Comparison of ENCODE assay signal across 13 cellular contexts in genomic region chr4:184644553-184645307, GRCh38. TPM values are rescaled to one million over a fixed set of nuclear protein-coding genes. Genes with fewer than 3 reads are reported as not detected.
DNase-seq lines count a peak whose midpoint lies in the region; ATAC-seq, FAIRE-seq and TF ChIP-seq lines count a peak whose summit lies in the region.
"Had no signal": no experiment of that assay in that cellular context is flagged by ENCODE, and none has a peak within 500 bp of the region (broad histone marks: within the 10 kb centered on the region; RNA-seq: fewer than 3 reads in every experiment).

No MANE protein-coding gene starts in this region.

- TF ChIP-seq EP300 in HepG2 (IDR thresholded peaks at IDR 0.05; ENCODE audit: low read depth in 2 of 2, low read length in 2 of 2) (no peak), HepG2 (CRISPR knock-in tag; IDR thresholded peaks at IDR 0.05; ENCODE audit: borderline replicate concordance) (no peak)

- H3K9ac ChIP-seq in HepG2 (ENCODE audit: insufficient read depth, low read depth, low read length), result no peak overlapping the region

- no peaks in the 10 kb centered on the region; a peak in 2 of 5 replicates for H3K36me3 ChIP-seq in HepG2 (replicated peaks in 1 of 2; ENCODE audit: control insufficient read depth in 1 of 2, insufficient read depth in 2 of 2, low read length in 2 of 2)
- H3K36me3 ChIP-seq in right lobe of liver, result no peaks in the 10 kb centered on the region

- H3K4me1 Mint-ChIP-seq in T-cell (peaks cover 72 to 74% (median 73%) of the 10 kb centered on the region in 3 donors), type B pancreatic cell (ENCODE audit: unreplicated experiment) (peaks cover 36% of the 10 kb centered on the region)

- H3K9me3 Mint-ChIP-seq in T-cell (no peaks in the 10 kb centered on the region), type B pancreatic cell (no peaks in the 10 kb centered on the region)

- POLR2A ChIA-PET in HepG2 (lab: Yijun Ruan, JAX) (no interaction called here), T-cell (lab: Charles Lee) (no interaction called here), RWPE1 (lab: Yijun Ruan, JAX; ENCODE audit: low non-redundant PET) (no interaction called here)

- peaks cover 31% of the 10 kb centered on the region for H3K36me3 Mint-ChIP-seq in T-cell
- peaks cover 27% of the 10 kb centered on the region for H3K36me3 Mint-ChIP-seq in type B pancreatic cell

- H2AFZ ChIP-seq in HepG2 (ENCODE audit: low read length), result no peak overlapping the region

- TF ChIP-seq CTCF in HepG2 (CRISPR knock-in tag; IDR thresholded peaks at IDR 0.05) (no peak), right lobe of liver (IDR thresholded peaks at IDR 0.05) (no peak), fibroblast of the aortic adventitia (IDR thresholded peaks at IDR 0.05; ENCODE audit: insufficient read depth, low read length) (no peak), type B pancreatic cell (conservative IDR thresholded peaks at IDR 0.05) (no peak), RWPE1 (conservative IDR thresholded peaks at IDR 0.05; ENCODE audit: low read depth) (no peak)

- 95% methylated on average over 9 of the region's 9 CpGs for WGBS in HepG2 (ENCODE audit: low lambda C conversion rate)
- WGBS in right lobe of liver (ENCODE audit: insufficient coverage, low coverage, low lambda C conversion rate, missing lambda C conversion rate), result 84% methylated on average over 9 of the region's 9 CpGs

- H3K79me2 ChIP-seq in HepG2 (ENCODE audit: insufficient read depth, low read length), result peaks cover 82% of the 10 kb centered on the region

- FAIRE-seq in HepG2 (lab: Jason Lieb, UNC), result no peak
- FAIRE-seq: TTC549 had no signal

- H3K27me3 Mint-ChIP-seq in T-cell (no peaks in the 10 kb centered on the region), type B pancreatic cell (no peaks in the 10 kb centered on the region)

- peak overlapping the region in 2 of 3 donors; percentile 6 to 9 for H3K4me3 Mint-ChIP-seq in T-cell
- peak overlapping the region; percentile 41 for H3K4me3 Mint-ChIP-seq in type B pancreatic cell

- H3K27me3 ChIP-seq in HepG2 (ENCODE audit: control insufficient read depth in 1 of 2, insufficient read depth in 2 of 2, low read length in 2 of 2), result no peaks in the 10 kb centered on the region; a peak in 1 of 5 replicates
- no peaks in the 10 kb centered on the region for H3K27me3 ChIP-seq in right lobe of liver

- no peak overlapping the region for H3K4me2 ChIP-seq in HepG2 (ENCODE audit: low read depth, low read length)

- ATAC-seq in HepG2, result no peak
- no peak for ATAC-seq in right lobe of liver
- ATAC-seq in T-cell (replicated peaks in 1 of 4), result no peak

- no TSS peak for BruUV-seq in HepG2 (replicated peaks; lab: Mats Ljungman, UMichigan)

- CTCF ChIA-PET in HepG2 (lab: Yijun Ruan, JAX; ENCODE audit: low intra/inter-chr PET ratio, low total read pairs) (no interaction called here), T-cell (lab: Charles Lee) (interaction anchor here in 1 of 2 donors (0.5 kb wide), 1 partner anchor 490 kb away, joined by 3 read pairs; no protein-coding TSS in a partner anchor), RWPE1 (lab: Yijun Ruan, JAX) (no interaction called here)

- H3K27ac ChIP-seq in HepG2 (ENCODE audit: extremely low read length, insufficient read depth, low read length), result no peak overlapping the region
- no peak overlapping the region for H3K27ac ChIP-seq in right lobe of liver
- H3K27ac ChIP-seq in RWPE1, result no peak overlapping the region

- intact Hi-C loops in HepG2 (cut with micrococcal nuclease; ENCODE audit: unreplicated experiment) (loop anchor here (5.0 to 10.0 kb wide), 3 partner anchors 107 to 380 kb away; partner anchors contain the start of gene IRF2), right lobe of liver (cut with DNase I) (no loop called here)

- H3K4me1 ChIP-seq in HepG2 (ENCODE audit: insufficient read depth, low read length) (peaks cover 42% of the 10 kb centered on the region), right lobe of liver (peaks cover 0 to 34% (median 16%) of the 10 kb centered on the region in 4 donors)

- peaks cover 10% of the 10 kb centered on the region; the same call in 1 of the 2 replicates for H4K20me1 ChIP-seq in HepG2 (ENCODE audit: insufficient read depth, low read length)

- no peak overlapping the region for H3K4me3 ChIP-seq in HepG2 (replicated peaks in 1 of 3; ENCODE audit: insufficient read depth in 1 of 3, low read depth in 2 of 3, low read length in 3 of 3)
- H3K4me3 ChIP-seq in right lobe of liver, result no peak overlapping the region
- no peak overlapping the region for H3K4me3 ChIP-seq in fibroblast of the aortic adventitia (ENCODE audit: low read depth, low read length)

- DNase-seq in HepG2 (ENCODE audit: low spot score) (no peak), right lobe of liver (no peak), T-cell (no peak), fibroblast of the aortic adventitia (ENCODE audit: low read depth) (peak; percentile 16), type B pancreatic cell (ENCODE audit: extremely low spot score, unreplicated experiment) (no peak), RWPE1 (ENCODE audit: low spot score) (no peak), 8988T (no peak), NCI-H1436 (lab: John Stamatoyannopoulos, UW) (no peak)
- DNase-seq: anterior cingulate cortex; foreskin melanocyte; stimulated activated CD4-positive, alpha-beta T cell treated with anti-CD3 and anti-CD28 coated beads, Interleukin-2, amount 100 ng/mL, for 24 hours; trophoblast cell had no signal

- in situ Hi-C loops in HepG2 (cut with HindIII; ENCODE audit: extremely low pct_ligation_motif_present, low pct_unique_long_range_greater_than_20kb), result no loop called here

- TF ChIP-seq POLR2A in HepG2 (IDR thresholded peaks at IDR 0.05; ENCODE audit: insufficient read depth in 1 of 2, low read depth in 2 of 2, low read length in 2 of 2), result no peak
- no peak for TF ChIP-seq POLR2A in right lobe of liver (IDR thresholded peaks at IDR 0.05)

- H3K27ac Mint-ChIP-seq in T-cell (no peak overlapping the region), type B pancreatic cell (peak overlapping the region; percentile 18)

- no peak for TF ChIP-seq RAD21 in HepG2 (CRISPR knock-in tag; IDR thresholded peaks at IDR 0.05)

- H3K9me3 ChIP-seq in HepG2 (ENCODE audit: low read length) (no peaks in the 10 kb centered on the region), right lobe of liver (no peaks in the 10 kb centered on the region)

RNA-seq across cellular contexts. Expression of gene CASP3, which starts 4.5 kb away (rescaled TPM):
- total RNA-seq in HepG2 (2016; rRNA removed; fragmentation: Illumina TruSeq; extraction: Trizol) (77.8 and 139 TPM in 2 replicates), right lobe of liver (10 to 100 TPM in 5 of 6 experiments, 1 to 10 TPM in 1; 9.6 to 19.6 (median 13.2) TPM), T-cell (10 to 100 TPM; 10.7 to 23.5 (median 19.9) TPM), fibroblast of the aortic adventitia (ENCODE audit: low replicate concordance) (36.2 and 40.8 TPM in 2 replicates), type B pancreatic cell (ENCODE audit: low replicate concordance) (38.9 and 40.8 TPM in 2 replicates)
- total RNA-seq in HepG2 (2016; cell fraction: cytosol; rRNA removed; fragmentation: Illumina TruSeq; extraction: Trizol; ENCODE audit: low read depth), result 6.9 and 8.3 TPM in 2 replicates
- 76.3 and 140 TPM in 2 replicates for total RNA-seq in HepG2 (2016; cell fraction: insoluble cytoplasmic fraction; rRNA removed; fragmentation: Illumina TruSeq; extraction: Trizol)
- total RNA-seq in HepG2 (2016; cell fraction: membrane; rRNA removed; fragmentation: Illumina TruSeq; extraction: Trizol), result 25.2 and 26.5 TPM in 2 replicates
- total RNA-seq in HepG2 (2016; cell fraction: nucleus; rRNA removed; fragmentation: Illumina TruSeq; extraction: Trizol), result 38.4 and 42.0 TPM in 2 replicates
- polyA plus RNA-seq in HepG2 (2011; rRNA removed), result 19.9 and 26.0 TPM in 2 replicates
- polyA plus RNA-seq in HepG2 (2011; cell fraction: cytosol; rRNA removed), result 9.9 and 15.6 TPM in 2 replicates
- 4.4 and 6.4 TPM in 2 replicates for polyA plus RNA-seq in HepG2 (2011; cell fraction: nucleus; rRNA removed)
- polyA plus RNA-seq in HepG2 (2012), result 22.6 and 26.2 TPM in 2 replicates
- polyA plus RNA-seq in HepG2 (2016; cell fraction: cytosol; fragmentation: Illumina TruSeq; extraction: Trizol; ENCODE audit: low read depth), result 4.5 and 4.9 TPM in 2 replicates
- polyA plus RNA-seq in HepG2 (2016; cell fraction: insoluble cytoplasmic fraction; fragmentation: Illumina TruSeq; extraction: Trizol; ENCODE audit: low read depth), result 116 and 129 TPM in 2 replicates
- polyA plus RNA-seq in HepG2 (2016; cell fraction: membrane; fragmentation: Illumina TruSeq; extraction: Trizol; ENCODE audit: low read depth), result 13.7 and 15.0 TPM in 2 replicates
- 50.9 and 57.0 TPM in 2 replicates for polyA plus RNA-seq in HepG2 (2016; cell fraction: nucleus; fragmentation: Illumina TruSeq; extraction: Trizol; ENCODE audit: insufficient read depth, low read depth)
- polyA minus RNA-seq in HepG2 (2011; rRNA and poly(A)+ RNA removed; ENCODE audit: low replicate concordance), result 5.3 and 7.6 TPM in 2 replicates
- 9.8 and 11.5 TPM in 2 replicates for polyA minus RNA-seq in HepG2 (2011; cell fraction: cytosol; rRNA and poly(A)+ RNA removed)
- polyA minus RNA-seq in HepG2 (2011; cell fraction: nucleus; rRNA and poly(A)+ RNA removed), result 13.1 and 13.6 TPM in 2 replicates

RNA-seq across cellular contexts. Expression of gene PRIMPOL, which starts 4.8 kb away (rescaled TPM):
- 11.0 and 17.3 TPM in 2 replicates for total RNA-seq in HepG2 (2016; rRNA removed; fragmentation: Illumina TruSeq; extraction: Trizol)
- 9.6 and 10.1 TPM in 2 replicates for total RNA-seq in HepG2 (2016; cell fraction: cytosol; rRNA removed; fragmentation: Illumina TruSeq; extraction: Trizol; ENCODE audit: low read depth)
- 10.8 and 14.2 TPM in 2 replicates for total RNA-seq in HepG2 (2016; cell fraction: insoluble cytoplasmic fraction; rRNA removed; fragmentation: Illumina TruSeq; extraction: Trizol)
- total RNA-seq in HepG2 (2016; cell fraction: membrane; rRNA removed; fragmentation: Illumina TruSeq; extraction: Trizol), result 6.1 and 6.6 TPM in 2 replicates
- 7.1 and 11.9 TPM in 2 replicates for total RNA-seq in HepG2 (2016; cell fraction: nucleus; rRNA removed; fragmentation: Illumina TruSeq; extraction: Trizol)
- polyA plus RNA-seq in HepG2 (2011; rRNA removed), result 4.4 and 7.3 TPM in 2 replicates
- 1.4 and 2.2 TPM in 2 replicates for polyA plus RNA-seq in HepG2 (2011; cell fraction: cytosol; rRNA removed)
- polyA plus RNA-seq in HepG2 (2011; cell fraction: nucleus; rRNA removed), result 3.0 and 4.4 TPM in 2 replicates
- polyA plus RNA-seq in HepG2 (2012), result 5.3 and 5.4 TPM in 2 replicates
- 0.87 and 1.7 TPM in 2 replicates for polyA plus RNA-seq in HepG2 (2016; cell fraction: cytosol; fragmentation: Illumina TruSeq; extraction: Trizol; ENCODE audit: low read depth)
- polyA plus RNA-seq in HepG2 (2016; cell fraction: insoluble cytoplasmic fraction; fragmentation: Illumina TruSeq; extraction: Trizol; ENCODE audit: low read depth), result 9.6 and 12.3 TPM in 2 replicates
- 2.6 and 3.3 TPM in 2 replicates for polyA plus RNA-seq in HepG2 (2016; cell fraction: membrane; fragmentation: Illumina TruSeq; extraction: Trizol; ENCODE audit: low read depth)
- polyA plus RNA-seq in HepG2 (2016; cell fraction: nucleus; fragmentation: Illumina TruSeq; extraction: Trizol; ENCODE audit: insufficient read depth, low read depth), result 20.4 and 22.6 TPM in 2 replicates
- polyA minus RNA-seq in HepG2 (2011; rRNA and poly(A)+ RNA removed; ENCODE audit: low replicate concordance), result 1.2 and 2.0 TPM in 2 replicates
- polyA minus RNA-seq in HepG2 (2011; cell fraction: cytosol; rRNA and poly(A)+ RNA removed), result 1.1 and 2.1 TPM in 2 replicates
- 4.6 and 6.2 TPM in 2 replicates for polyA minus RNA-seq in HepG2 (2011; cell fraction: nucleus; rRNA and poly(A)+ RNA removed)
- total RNA-seq in right lobe of liver, result 1 to 10 TPM; 4.0 to 8.7 (median 5.7) TPM
- total RNA-seq in T-cell, result 10 to 100 TPM; 11.6 to 14.8 (median 12.4) TPM
- 29.9 and 31.0 TPM in 2 replicates for total RNA-seq in fibroblast of the aortic adventitia (ENCODE audit: low replicate concordance)
- 10.7 and 24.6 TPM in 2 replicates for total RNA-seq in type B pancreatic cell (ENCODE audit: low replicate concordance)
